Comparison of ENCODE assay signal across 1 cellular context in genomic region chr7:76294344-76295024, GRCh38.
A peak's percentile ranks its signal among the peaks of the same experiment; 100 is the strongest.
TF ChIP-seq lines count a peak whose summit lies in the region.

No MANE protein-coding gene starts in this region.

TF ChIP-seq in SK-N-SH, 30 proteins besides CTCF, POLR2A, EP300 and RAD21 (continued from another document):
- TF ChIP-seq MAX (IDR thresholded peaks at IDR 0.05; ENCODE audit: low read depth) = peak; percentile 92
- peak; percentile 93 for TF ChIP-seq FOSL2 (IDR thresholded peaks at IDR 0.05; ENCODE audit: borderline replicate concordance, low read depth)
- peak; percentile 49 for TF ChIP-seq CHD2 (IDR thresholded peaks at IDR 0.05; ENCODE audit: low read length, partially characterized antibody)
- TF ChIP-seq RFX5 (IDR thresholded peaks at IDR 0.05; ENCODE audit: low read length) = peak; percentile 67
- peak; percentile 83; the same call in 1 of the 2 replicates for TF ChIP-seq POLR2AphosphoS5 (IDR thresholded peaks at IDR 0.05; ENCODE audit: low read depth, low read length)
- TF ChIP-seq MXI1 (IDR thresholded peaks at IDR 0.05; ENCODE audit: low read depth, low read length) = peak; percentile 75
- peak; percentile 69 for TF ChIP-seq TCF12 (IDR thresholded peaks at IDR 0.05)
- no peak for TF ChIP-seq IRF3 (IDR thresholded peaks at IDR 0.05; ENCODE audit: low read depth, low read length)
- TF ChIP-seq JUND (IDR thresholded peaks at IDR 0.05) = peak; percentile 86
- TF ChIP-seq NRF1 (IDR thresholded peaks at IDR 0.05; ENCODE audit: low read depth, low read length) = no peak
- TF ChIP-seq YY1 (IDR thresholded peaks at IDR 0.05; ENCODE audit: low read depth) = peak; percentile 89
- TF ChIP-seq SMC3 (IDR thresholded peaks at IDR 0.05; ENCODE audit: low read depth, low read length) = 0 out of 2 replicates have a peak, but pooled peaks have one; percentile 15
- TF ChIP-seq GATA2 (CRISPR knock-in tag; IDR thresholded peaks at IDR 0.05) = no peak
- no peak for TF ChIP-seq RXRA (IDR thresholded peaks at IDR 0.05; ENCODE audit: borderline replicate concordance, low read depth)
- TF ChIP-seq PBX3 (IDR thresholded peaks at IDR 0.05) = peak; percentile 97
- TF ChIP-seq FOXM1 (IDR thresholded peaks at IDR 0.05; ENCODE audit: low read depth) = no peak
- peak; percentile 68; the same call in 1 of the 2 replicates for TF ChIP-seq RCOR1 (IDR thresholded peaks at IDR 0.05; ENCODE audit: low read length)
- TF ChIP-seq TEAD4 (IDR thresholded peaks at IDR 0.05; ENCODE audit: borderline replicate concordance, insufficient read depth) = 0 out of 2 replicates have a peak, but pooled peaks have one; percentile 68
- TF ChIP-seq USF1 (IDR thresholded peaks at IDR 0.05; ENCODE audit: borderline replicate concordance, low read depth) = peak; percentile 59; the same call in 1 of the 2 replicates
- peak; percentile 82 for TF ChIP-seq NFIC (IDR thresholded peaks at IDR 0.05; ENCODE audit: borderline replicate concordance)
- TF ChIP-seq ZBTB33 (IDR thresholded peaks at IDR 0.05; ENCODE audit: borderline replicate concordance, low read depth) = no peak
